8 cellular contexts compared by ENCODE assay signal in genomic region chr6:149234051-149234962, GRCh38.
DNase-seq lines count a peak whose midpoint lies in the region; ATAC-seq and TF ChIP-seq lines count a peak whose summit lies in the region.

No MANE protein-coding gene starts in this region.

- intact Hi-C loops in Right ventricle myocardium inferior (cut with DNase I) = no loop called here

- no peak for TF ChIP-seq CTCF in epithelial cell of proximal tubule (conservative IDR thresholded peaks at IDR 0.05; ENCODE audit: low read depth, low read length)

- DNase-seq in SKM-1 treated with dmso at 0.1 percent for 144 hours (lab: John Stamatoyannopoulos, UW; ENCODE audit: unreplicated experiment) (peak; percentile 56), SKM-1 (lab: John Stamatoyannopoulos, UW; ENCODE audit: unreplicated experiment) (no peak), epithelial cell of proximal tubule (ENCODE audit: low read depth) (peak; percentile 44), Right ventricle myocardium inferior (ENCODE audit: missing footprints) (no peak)
- DNase-seq in activated CD8-positive, alpha-beta memory T cell treated with anti-CD3 and anti-CD28 coated beads for 48 hours (ENCODE audit: low read depth in 2 of 3, low spot score in 2 of 3) = peak in 2 of 3 experiments; percentile 26 to 28
- peak; percentile 28 for DNase-seq in stimulated activated naive CD4-positive, alpha-beta T cell treated with Interleukin-2 at 50 U/mL for 16 hours (lab: John Stamatoyannopoulos, UW)

- H3K4me3 ChIP-seq in epithelial cell of proximal tubule (ENCODE audit: low read depth, low read length) = no peak overlapping the region

- ATAC-seq in GM18517 (IDR thresholded peaks at IDR 0.05; ENCODE audit: unreplicated experiment) (no peak), Right ventricle myocardium inferior (no peak), HG03097 (IDR thresholded peaks at IDR 0.05; ENCODE audit: low FRiP score, unreplicated experiment) (no peak)

Comparison
In these comparisons a context has a peak if more than half of its experiments do, and no peak if none do; other contexts are left out.
1. DNase-seq: peak in SKM-1 treated with dmso at 0.1 percent for 144 hours (single experiment), activated CD8-positive, alpha-beta memory T cell treated with anti-CD3 and anti-CD28 coated beads for 48 hours (2 of 3), epithelial cell of proximal tubule (single experiment) and stimulated activated naive CD4-positive, alpha-beta T cell treated with Interleukin-2 at 50 U/mL for 16 hours (single experiment); none in SKM-1 (single experiment) and Right ventricle myocardium inferior (single experiment).